In genomic region chr3:11641683-11642407, GRCh38 we compare ENCODE assay signal across 8 cellular contexts. TPM values are rescaled to one million over a fixed set of nuclear protein-coding genes. Genes with fewer than 3 reads are reported as not detected.
DNase-seq lines count a peak whose midpoint lies in the region; ATAC-seq, FAIRE-seq and TF ChIP-seq lines count a peak whose summit lies in the region.

No MANE protein-coding gene starts in this region.

- H3K27me3 ChIP-seq in lung (ENCODE audit: control insufficient read depth, insufficient read depth) (no peaks in the 10 kb centered on the region), transverse colon (no peaks in the 10 kb centered on the region)

- H3K27ac ChIP-seq in caudate nucleus (ENCODE audit: low read depth, low read length), result peak overlapping the region; percentile 97
- peak overlapping the region; percentile 88 to 98 for H3K27ac ChIP-seq in lung (ENCODE audit: low read depth in 1 of 2, low read length in 1 of 2)
- H3K27ac ChIP-seq in transverse colon, result peak overlapping the region; percentile 92 to 96 (median 94)

- 1 to 3% methylated on average over 13 of the region's 13 CpGs for WGBS in lung, 2 donors
- 1% methylated on average over 12 to 13 of the region's 13 CpGs for WGBS in transverse colon (ENCODE audit: low coverage in 1 of 2), 2 donors

- in situ Hi-C loops in transverse colon (cut with MboI; ENCODE audit: low pct_ligation_motif_present in 1 of 4, low pct_unique_long_range_greater_than_20kb in 1 of 4, low sequenced_read_pairs in 3 of 4), result no loop called here

- H3K9me3 ChIP-seq in lung (ENCODE audit: control insufficient read depth in 2 of 2, insufficient read depth in 1 of 2, low read length in 1 of 2), result no peaks in the 10 kb centered on the region
- H3K9me3 ChIP-seq in transverse colon, result no peaks in the 10 kb centered on the region

- ATAC-seq in lung (ENCODE audit: insufficient read depth, low FRiP score), result no peak

- no peak for TF ChIP-seq EP300 in transverse colon (IDR thresholded peaks at IDR 0.05; ENCODE audit: low read depth)

- peaks cover 52% of the 10 kb centered on the region for H3K4me1 Mint-ChIP-seq in activated naive CD4-positive, alpha-beta T cell treated with anti-CD3 and anti-CD28 coated beads, Interleukin-2, amount 10 ng/mL, durations not matched to agents 7 days and 5 days

- peak overlapping the region; percentile 42 for H3K4me3 ChIP-seq in lung
- H3K4me3 ChIP-seq in transverse colon, result peak overlapping the region; percentile 51 to 71 (median 60)

- intact Hi-C loops in transverse colon (cut with DNase I; ENCODE audit: low total_unique reads), result loop anchor here (10.0 kb wide), 1 partner anchor 57 kb away; no protein-coding TSS in a partner anchor

- H3K4me1 ChIP-seq in lung (ENCODE audit: control insufficient read depth in 2 of 2, insufficient read depth in 2 of 2, low read length in 2 of 2) (peaks cover 14 to 25% of the 10 kb centered on the region in 2 donors), transverse colon (peaks cover 10 to 54% (median 39%) of the 10 kb centered on the region in 4 donors)

- peak; percentile 33 for DNase-seq in activated naive CD4-positive, alpha-beta T cell treated with anti-CD3 and anti-CD28 coated beads, Interleukin-2, amount 10 ng/mL, durations not matched to agents 7 days and 5 days
- DNase-seq in activated naive CD4-positive, alpha-beta T cell treated with anti-CD3 and anti-CD28 coated beads, Interleukin-2, amount 50 U/mL, for 16 hours, result no peak
- peak; percentile 61 for DNase-seq in NCI-H82 (lab: John Stamatoyannopoulos, UW)
- DNase-seq in caudate nucleus (lab: John Stamatoyannopoulos, UW), result no peak
- DNase-seq in lung (ENCODE audit: low spot score), result no peak
- DNase-seq in transverse colon, result no peak
- DNase-seq in stimulated activated CD8-positive, alpha-beta memory T cell treated with anti-CD3 and anti-CD28 coated beads, Interleukin-4, amount 100 ng/mL, for 48 hours, result no peak
- no peak for DNase-seq in H54 (ENCODE audit: insufficient read length, low spot score)

- TF ChIP-seq POLR2A in transverse colon (IDR thresholded peaks at IDR 0.05), result no peak
- TF ChIP-seq POLR2A in H54 (IDR thresholded peaks at IDR 0.05; ENCODE audit: low read depth, low read length), result no peak

- H3K36me3 ChIP-seq in lung (ENCODE audit: control insufficient read depth in 2 of 2, insufficient read depth in 2 of 2, low read length in 2 of 2) (no peaks in the 10 kb centered on the region), transverse colon (no peaks in the 10 kb centered on the region)

- H3K27me3 Mint-ChIP-seq in activated naive CD4-positive, alpha-beta T cell treated with anti-CD3 and anti-CD28 coated beads, Interleukin-2, amount 10 ng/mL, durations not matched to agents 7 days and 5 days, result peaks cover 17% of the 10 kb centered on the region

- FAIRE-seq in H54 (lab: Jason Lieb, UNC), result no peak

- peak overlapping the region; percentile 100 for H3K4me3 Mint-ChIP-seq in activated naive CD4-positive, alpha-beta T cell treated with anti-CD3 and anti-CD28 coated beads, Interleukin-2, amount 10 ng/mL, durations not matched to agents 7 days and 5 days

- CTCF ChIA-PET in activated naive CD4-positive, alpha-beta T cell treated with anti-CD3 and anti-CD28 coated beads, Interleukin-2, amount 10 ng/mL, durations not matched to agents 7 days and 5 days (lab: Charles Lee), result interaction anchor here (0.6 to 2.4 kb wide), 3 partner anchors 16 to 1213 kb away, joined by 3 to 7 read pairs (median 3); no protein-coding TSS in a partner anchor

- peaks cover 40% of the 10 kb centered on the region for H3K36me3 Mint-ChIP-seq in activated naive CD4-positive, alpha-beta T cell treated with anti-CD3 and anti-CD28 coated beads, Interleukin-2, amount 10 ng/mL, durations not matched to agents 7 days and 5 days

- no peaks in the 10 kb centered on the region for H3K9me3 Mint-ChIP-seq in activated naive CD4-positive, alpha-beta T cell treated with anti-CD3 and anti-CD28 coated beads, Interleukin-2, amount 10 ng/mL, durations not matched to agents 7 days and 5 days

- H3K27ac Mint-ChIP-seq in activated naive CD4-positive, alpha-beta T cell treated with anti-CD3 and anti-CD28 coated beads, Interleukin-2, amount 10 ng/mL, durations not matched to agents 7 days and 5 days, result peak overlapping the region; percentile 100

- TF ChIP-seq CTCF in lung (IDR thresholded peaks at IDR 0.05; ENCODE audit: control extremely low read depth, extremely low read depth) (no peak), transverse colon (IDR thresholded peaks at IDR 0.05) (no peak)

RNA-seq across cellular contexts. Expression of gene VGLL4, which starts 1.9 kb away (rescaled TPM):
- total RNA-seq in lung, result 10 to 100 TPM; 45.3 to 94.1 TPM
- polyA plus RNA-seq in lung, result 10 to 100 TPM; 30.5 to 33.4 TPM
- 100 to 1,000 TPM in 1 of 4 donors, 10 to 100 TPM in 3; 67.3 to 175 (median 95.0) TPM for total RNA-seq in transverse colon

Comparison
In these comparisons a context has a peak if more than half of its experiments do, and no peak if none do; other contexts are left out.
1. DNase-seq: peak in activated naive CD4-positive, alpha-beta T cell treated with anti-CD3 and anti-CD28 coated beads, Interleukin-2, amount 10 ng/mL, durations not matched to agents 7 days and 5 days (single experiment) and NCI-H82 (single experiment); none in activated naive CD4-positive, alpha-beta T cell treated with anti-CD3 and anti-CD28 coated beads, Interleukin-2, amount 50 U/mL, for 16 hours (single experiment), caudate nucleus (0 of 61), lung (single experiment), transverse colon (single experiment), stimulated activated CD8-positive, alpha-beta memory T cell treated with anti-CD3 and anti-CD28 coated beads, Interleukin-4, amount 100 ng/mL, for 48 hours (single experiment) and H54 (single experiment).
2. Peak in every context shown above with its lines, with median percentiles within 50 percentile points of each other: H3K27ac ChIP-seq.